Comparison of ENCODE assay signal across 19 cellular contexts in the genomic region with DNA sequence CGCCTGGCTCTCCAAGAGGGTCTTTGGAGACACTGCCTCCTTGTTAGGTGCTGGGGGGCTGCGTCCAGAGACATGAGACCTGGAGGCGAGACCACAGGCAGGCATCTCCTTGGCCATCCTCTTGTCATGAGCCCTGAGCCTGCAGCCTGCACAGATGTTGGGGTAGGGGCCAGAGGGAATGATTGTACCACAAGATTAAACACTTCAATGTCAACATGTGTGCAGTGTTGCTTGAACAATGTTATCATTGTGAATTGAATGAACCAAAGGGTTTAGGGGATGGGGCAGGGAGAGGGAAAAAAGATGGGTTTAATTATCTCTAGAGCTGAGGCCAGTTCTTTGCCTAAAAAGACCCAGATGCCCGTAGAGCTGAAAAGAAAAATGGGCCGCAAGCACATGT. TPM values are rescaled to one million over a fixed set of nuclear protein-coding genes. Genes with fewer than 3 reads are reported as not detected.
"Had no signal": no experiment of that assay in that cellular context is flagged by ENCODE, and none has a peak within 500 bp of the region (broad histone marks: within the 10 kb centered on the region; RNA-seq: fewer than 3 reads in every experiment).

No MANE protein-coding gene starts in this region.

- H3K36me3 ChIP-seq: breast epithelium, ovary, thoracic aorta had no signal

- H3K4me1 Mint-ChIP-seq: activated naive CD8-positive, alpha-beta T cell treated with anti-CD3 and anti-CD28 coated beads, Interleukin-2, amount 50 U/mL, for 24 hours; stimulated activated naive CD8-positive, alpha-beta T cell treated with anti-CD3 and anti-CD28 coated beads, Interleukin-15, amount 100 ng/mL, for 72 hours had no signal

- H3K27ac ChIP-seq: breast epithelium, epithelial cell of prostate, ovary, thoracic aorta had no signal

- DNase-seq: activated CD4-positive, alpha-beta T cell treated with anti-CD3 and anti-CD28 coated beads, Interleukin-2, amount 50 U/mL, for 1 hour; activated CD4-positive, CD25-positive, alpha-beta regulatory T cell; activated naive CD4-positive, alpha-beta T cell treated with anti-CD3 and anti-CD28 coated beads for 36 hours; activated naive CD8-positive, alpha-beta T cell treated with anti-CD3 and anti-CD28 coated beads, Interleukin-2, amount 50 U/mL, for 24 hours; aorta; dermis blood vessel endothelial cell; kidney; ovary; stimulated activated CD4-positive, alpha-beta T cell treated with anti-CD3 and anti-CD28 coated beads, Interleukin-1b, Interleukin-23, amount 100 ng/mL, for 48 hours; stimulated activated naive CD8-positive, alpha-beta T cell treated with anti-CD3 and anti-CD28 coated beads, Interleukin-15, amount 100 ng/mL, for 72 hours; SW 1271 had no signal

- H3K27me3 ChIP-seq: breast epithelium, ovary had no signal

- H3K9me3 ChIP-seq: breast epithelium, ovary, thoracic aorta had no signal

- H3K4me3 Mint-ChIP-seq: activated naive CD4-positive, alpha-beta T cell treated with anti-CD3 and anti-CD28 coated beads for 36 hours; activated naive CD8-positive, alpha-beta T cell treated with anti-CD3 and anti-CD28 coated beads, Interleukin-2, amount 50 U/mL, for 24 hours; stimulated activated naive CD8-positive, alpha-beta T cell treated with anti-CD3 and anti-CD28 coated beads, Interleukin-15, amount 100 ng/mL, for 72 hours had no signal

- H3K4me3 ChIP-seq: breast epithelium, ovary, thoracic aorta had no signal

- H3K27ac Mint-ChIP-seq: activated naive CD4-positive, alpha-beta T cell treated with anti-CD3 and anti-CD28 coated beads for 36 hours; activated naive CD8-positive, alpha-beta T cell treated with anti-CD3 and anti-CD28 coated beads, Interleukin-2, amount 50 U/mL, for 24 hours; activated T-helper 2 cell treated with anti-CD3 and anti-CD28 coated beads, Interferon-gamma antibody, Interleukin-2, Interleukin-4, amounts not matched to agents 10 μg/mL and 5 μg/mL and 100 μg/mL, durations not matched to agents 14 hours and 24 hours and 36 hours; stimulated activated naive CD8-positive, alpha-beta T cell treated with anti-CD3 and anti-CD28 coated beads, Interleukin-15, amount 100 ng/mL, for 72 hours had no signal

- H3K9me3 Mint-ChIP-seq: activated T-helper 2 cell treated with anti-CD3 and anti-CD28 coated beads, Interferon-gamma antibody, Interleukin-2, Interleukin-4, amounts not matched to agents 10 μg/mL and 5 μg/mL and 100 μg/mL, durations not matched to agents 14 hours and 24 hours and 36 hours had no signal

RNA-seq across cellular contexts. Expression of a gene that starts 24.8 kb away (rescaled TPM):
- total RNA-seq: activated CD8-positive, alpha-beta memory T cell treated with anti-CD3 and anti-CD28 coated beads for 36 hours; activated naive CD4-positive, alpha-beta T cell treated with anti-CD3 and anti-CD28 coated beads for 36 hours; activated T-helper 2 cell treated with anti-CD3 and anti-CD28 coated beads, Interferon-gamma antibody, Interleukin-2, Interleukin-4, amounts not matched to agents 10 μg/mL and 5 μg/mL and 100 μg/mL, durations not matched to agents 14 hours and 24 hours and 36 hours; dermis blood vessel endothelial cell; glomerular endothelial cell; liver; T-helper 2 cell treated with Interferon-gamma antibody and Interleukin-4, amounts not matched to agents 100 ng/mL and 5 ng/mL, for 36 hours had no signal
- polyA plus RNA-seq: aorta, liver had no signal
